1 cellular context compared by ENCODE assay signal in genomic region chr3:70911719-70912118, GRCh38.
TF ChIP-seq lines count a peak whose summit lies in the region.

No MANE protein-coding gene starts in this region.

TF ChIP-seq in GM23338, 12 proteins besides CTCF, POLR2A, EP300 and RAD21 (continued from another document):
- TF ChIP-seq, protein P1, sequence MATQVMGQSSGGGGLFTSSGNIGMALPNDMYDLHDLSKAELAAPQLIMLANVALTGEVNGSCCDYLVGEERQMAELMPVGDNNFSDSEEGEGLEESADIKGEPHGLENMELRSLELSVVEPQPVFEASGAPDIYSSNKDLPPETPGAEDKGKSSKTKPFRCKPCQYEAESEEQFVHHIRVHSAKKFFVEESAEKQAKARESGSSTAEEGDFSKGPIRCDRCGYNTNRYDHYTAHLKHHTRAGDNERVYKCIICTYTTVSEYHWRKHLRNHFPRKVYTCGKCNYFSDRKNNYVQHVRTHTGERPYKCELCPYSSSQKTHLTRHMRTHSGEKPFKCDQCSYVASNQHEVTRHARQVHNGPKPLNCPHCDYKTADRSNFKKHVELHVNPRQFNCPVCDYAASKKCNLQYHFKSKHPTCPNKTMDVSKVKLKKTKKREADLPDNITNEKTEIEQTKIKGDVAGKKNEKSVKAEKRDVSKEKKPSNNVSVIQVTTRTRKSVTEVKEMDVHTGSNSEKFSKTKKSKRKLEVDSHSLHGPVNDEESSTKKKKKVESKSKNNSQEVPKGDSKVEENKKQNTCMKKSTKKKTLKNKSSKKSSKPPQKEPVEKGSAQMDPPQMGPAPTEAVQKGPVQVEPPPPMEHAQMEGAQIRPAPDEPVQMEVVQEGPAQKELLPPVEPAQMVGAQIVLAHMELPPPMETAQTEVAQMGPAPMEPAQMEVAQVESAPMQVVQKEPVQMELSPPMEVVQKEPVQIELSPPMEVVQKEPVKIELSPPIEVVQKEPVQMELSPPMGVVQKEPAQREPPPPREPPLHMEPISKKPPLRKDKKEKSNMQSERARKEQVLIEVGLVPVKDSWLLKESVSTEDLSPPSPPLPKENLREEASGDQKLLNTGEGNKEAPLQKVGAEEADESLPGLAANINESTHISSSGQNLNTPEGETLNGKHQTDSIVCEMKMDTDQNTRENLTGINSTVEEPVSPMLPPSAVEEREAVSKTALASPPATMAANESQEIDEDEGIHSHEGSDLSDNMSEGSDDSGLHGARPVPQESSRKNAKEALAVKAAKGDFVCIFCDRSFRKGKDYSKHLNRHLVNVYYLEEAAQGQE (IDR thresholded peaks at IDR 0.05; ENCODE audit: unreplicated experiment), result no peak
- TF ChIP-seq NANOG (IDR thresholded peaks at IDR 0.05; ENCODE audit: borderline replicate concordance) (no peak), ZNF331 (CRISPR knock-in tag; IDR thresholded peaks at IDR 0.05; ENCODE audit: low read depth) (no peak), STAT1 (IDR thresholded peaks at IDR 0.05; ENCODE audit: unreplicated experiment) (no peak), JUNB (IDR thresholded peaks at IDR 0.05; ENCODE audit: unreplicated experiment) (no peak)
- TF ChIP-seq, protein P2, sequence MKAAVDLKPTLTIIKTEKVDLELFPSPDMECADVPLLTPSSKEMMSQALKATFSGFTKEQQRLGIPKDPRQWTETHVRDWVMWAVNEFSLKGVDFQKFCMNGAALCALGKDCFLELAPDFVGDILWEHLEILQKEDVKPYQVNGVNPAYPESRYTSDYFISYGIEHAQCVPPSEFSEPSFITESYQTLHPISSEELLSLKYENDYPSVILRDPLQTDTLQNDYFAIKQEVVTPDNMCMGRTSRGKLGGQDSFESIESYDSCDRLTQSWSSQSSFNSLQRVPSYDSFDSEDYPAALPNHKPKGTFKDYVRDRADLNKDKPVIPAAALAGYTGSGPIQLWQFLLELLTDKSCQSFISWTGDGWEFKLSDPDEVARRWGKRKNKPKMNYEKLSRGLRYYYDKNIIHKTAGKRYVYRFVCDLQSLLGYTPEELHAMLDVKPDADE (IDR thresholded peaks at IDR 0.05), result no peak
TF ChIP-seq in GM23338: peak in this region for 0.
